Comparison of ENCODE assay signal across 22 cellular contexts in the genomic region with DNA sequence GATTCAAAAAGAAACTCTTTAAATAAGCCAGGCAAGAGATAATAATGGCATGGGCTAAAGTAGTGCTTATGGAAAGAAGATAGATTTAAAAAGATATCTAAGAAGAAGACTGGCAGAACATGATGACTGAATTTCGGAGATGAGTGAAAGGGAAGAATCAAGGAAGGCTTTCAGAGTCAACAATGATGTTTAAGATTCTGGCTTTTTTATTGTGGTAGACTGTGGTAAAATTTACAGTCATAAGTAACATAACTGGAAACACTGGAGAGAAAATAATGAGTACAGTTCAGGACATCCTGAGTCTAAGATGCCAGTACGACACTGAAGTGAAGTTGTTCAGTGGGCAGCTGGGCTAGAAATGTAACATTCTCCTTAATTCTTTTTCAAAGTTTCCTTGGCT.
"Had no signal": no experiment of that assay in that cellular context is flagged by ENCODE, and none has a peak within 500 bp of the region (broad histone marks: within the 10 kb centered on the region; RNA-seq: fewer than 3 reads in every experiment).

No MANE protein-coding gene starts in this region.

- H3K27ac Mint-ChIP-seq: mesothelial cell of epicardium; nephron progenitor cell; neural progenitor cell; progenitor cell of endocrine pancreas; stimulated activated naive B cell treated with anti-CD40 and anti-IgM and Interleukin-4, amounts not matched to agents 10 μg/mL and 1 μg/mL and 100 μg/mL, for 72 hours had no signal

- H3K4me3 Mint-ChIP-seq: mesothelial cell of epicardium; naive B cell; natural killer cell; nephron progenitor cell; neural progenitor cell; stimulated activated naive B cell treated with anti-CD40 and anti-IgM and Interleukin-4, amounts not matched to agents 10 μg/mL and 1 μg/mL and 100 μg/mL, for 72 hours had no signal

- H3K27me3 Mint-ChIP-seq: naive B cell; progenitor cell of endocrine pancreas; stimulated activated naive B cell treated with anti-CD40 and anti-IgM and Interleukin-4, amounts not matched to agents 10 μg/mL and 1 μg/mL and 100 μg/mL, for 72 hours had no signal

- H3K9me3 Mint-ChIP-seq: mesothelial cell of epicardium; naive B cell; natural killer cell; nephron progenitor cell; neural progenitor cell; stimulated activated naive B cell treated with anti-CD40 and anti-IgM and Interleukin-4, amounts not matched to agents 10 μg/mL and 1 μg/mL and 100 μg/mL, for 72 hours had no signal

- DNase-seq: islet precursor cell; left ventricle myocardium inferior; mesendoderm; naive B cell; natural killer cell; nephron progenitor cell; occipital lobe; right lobe of liver; stimulated activated CD4-positive, alpha-beta T cell treated with anti-CD3 and anti-CD28 coated beads, Interleukin-1b, Interleukin-23, amount 100 ng/mL, for 48 hours; stimulated activated CD4-positive, alpha-beta T cell treated with anti-CD3 and anti-CD28 coated beads, Interleukin-2, amount 100 ng/mL, for 48 hours; stimulated activated CD4-positive, alpha-beta T cell treated with anti-CD3 and anti-CD28 coated beads, Interleukin-4, amount 100 ng/mL, for 4 hours; stimulated activated CD8-positive, alpha-beta memory T cell treated with anti-CD3 and anti-CD28 coated beads, Interleukin-4, amount 100 ng/mL, for 48 hours; stimulated activated naive B cell treated with anti-CD40 and anti-IgM and Interleukin-4, amounts not matched to agents 10 μg/mL and 1 μg/mL and 100 μg/mL, for 72 hours; stimulated activated naive CD8-positive, alpha-beta T cell treated with anti-CD3 and anti-CD28 coated beads, Interleukin-15, Interleukin-2, amounts not matched to agents 100 U/mL and 50 U/mL, for 24 hours; stomach; testis; thyroid gland; transverse colon; upper lobe of left lung had no signal

- H3K36me3 Mint-ChIP-seq: mesothelial cell of epicardium, natural killer cell, neural progenitor cell had no signal

- ATAC-seq: natural killer cell; right lobe of liver; stimulated activated naive B cell treated with anti-CD40 and anti-IgM and Interleukin-4, amounts not matched to agents 10 μg/mL and 1 μg/mL and 100 μg/mL, for 72 hours; stimulated activated naive CD8-positive, alpha-beta T cell treated with anti-CD3 and anti-CD28 coated beads, Interleukin-15, Interleukin-2, amounts not matched to agents 100 U/mL and 50 U/mL, for 24 hours had no signal
